ENCODE assay signal across 8 cellular contexts in the genomic region with DNA sequence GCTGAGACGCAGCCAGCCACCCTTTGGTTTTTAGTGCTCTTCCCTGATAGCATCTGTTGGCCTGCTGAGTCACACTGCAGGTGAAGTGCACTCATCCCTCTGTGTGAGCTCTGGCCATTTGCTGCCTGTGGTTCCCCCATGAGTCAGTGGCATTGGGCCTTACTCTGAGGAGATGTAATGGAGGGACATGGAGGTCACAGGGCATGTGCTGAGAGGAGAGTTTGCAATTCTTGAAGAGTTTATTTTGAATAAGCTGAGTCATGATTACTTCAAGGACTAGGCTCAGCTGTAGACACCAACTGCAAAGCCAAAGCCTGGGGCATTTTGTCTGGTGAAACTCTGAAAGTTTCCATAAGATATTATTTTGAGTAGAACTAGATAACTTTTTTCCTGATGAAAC.
A peak's percentile ranks its signal among the peaks of the same experiment; 100 is the strongest.
DNase-seq lines count a peak whose midpoint lies in the region; ATAC-seq, FAIRE-seq and TF ChIP-seq lines count a peak whose summit lies in the region.
"Not testable (repeated sequence)": the region's sequence is repeated elsewhere in the genome, so short reads cannot be mapped to it uniquely, and the experiment has no call there.

No MANE protein-coding gene starts in this region.

- not testable (repeated sequence) for H3K4me2 ChIP-seq in K562 (ENCODE audit: insufficient read depth, low read length); fibroblast of lung (ENCODE audit: extremely low read depth, insufficient read depth, low read length); HepG2 (ENCODE audit: low read depth, low read length)

- not testable (repeated sequence) for BruUV-seq in K562 (replicated peaks; lab: Mats Ljungman, UMichigan); HepG2 (replicated peaks; lab: Mats Ljungman, UMichigan)

- H3K4me1 ChIP-seq in K562 (replicated peaks in 1 of 2; ENCODE audit: control insufficient read depth in 2 of 2, insufficient read depth in 2 of 2, low read length in 2 of 2); fibroblast of lung (ENCODE audit: control insufficient read depth, extremely low read depth, insufficient read depth, low read length); HepG2 (ENCODE audit: insufficient read depth, low read length): not testable (repeated sequence)

- TF ChIP-seq EP300 in K562 (IDR thresholded peaks at IDR 0.05; ENCODE audit: low read length); HepG2 (IDR thresholded peaks at IDR 0.05; ENCODE audit: low read depth in 2 of 2, low read length in 2 of 2); HepG2 (CRISPR knock-in tag; IDR thresholded peaks at IDR 0.05; ENCODE audit: borderline replicate concordance): not testable (repeated sequence)

- H3K27me3 ChIP-seq in BJ (ENCODE audit: control insufficient read depth, insufficient read depth, low read length); K562 (ENCODE audit: control insufficient read depth in 2 of 2, insufficient read depth in 2 of 2, low read length in 2 of 2); fibroblast of lung (ENCODE audit: control insufficient read depth, insufficient read depth, low read length); HepG2 (ENCODE audit: control insufficient read depth in 1 of 2, insufficient read depth in 2 of 2, low read length in 2 of 2): not testable (repeated sequence)

- peak; percentile 78 for DNase-seq in BJ (ENCODE audit: low read depth)
- peak; percentile 59 for DNase-seq in HFF-Myc (ENCODE audit: extremely low read depth, low read depth)
- peak; percentile 50 for DNase-seq in NB4 (ENCODE audit: low read depth)
- DNase-seq in T-helper 2 cell treated with Interferon-gamma antibody and Interleukin-4, amounts not matched to agents 5 μg/mL and 100 μg/mL, for 36 hours (ENCODE audit: low spot score), result peak; percentile 17
- DNase-seq in K562 (ENCODE audit: extremely low read depth in 1 of 4, low spot score in 3 of 4), result peak in 1 of 4 experiments; percentile 64
- peak; percentile 91 to 96 for DNase-seq in fibroblast of lung (ENCODE audit: low read depth in 2 of 2)
- not testable (repeated sequence) for DNase-seq in HepG2 (ENCODE audit: low spot score)
- peak; percentile 34 for DNase-seq in stimulated activated CD4-positive, alpha-beta T cell treated with anti-CD3 and anti-CD28 coated beads, Interleukin-15, amount 100 ng/mL, for 24 hours

- not testable (repeated sequence) for H3K9ac ChIP-seq in K562 (ENCODE audit: insufficient read depth in 1 of 2, low read depth in 2 of 2, low read length in 2 of 2); fibroblast of lung (ENCODE audit: insufficient read depth, low read length); HepG2 (ENCODE audit: insufficient read depth, low read depth, low read length)

- WGBS in K562 (ENCODE audit: insufficient coverage, low coverage, missing lambda C conversion rate), result no CpG with 5 or more reads among the region's 1 CpG
- no CpG with 5 or more reads among the region's 1 CpG for WGBS in HepG2 (ENCODE audit: low lambda C conversion rate)

- H3K36me3 ChIP-seq in BJ (ENCODE audit: control insufficient read depth, insufficient read depth, low read length); K562 (ENCODE audit: control insufficient read depth, insufficient read depth, low read length); fibroblast of lung (ENCODE audit: control insufficient read depth, insufficient read depth, low read length); HepG2 (replicated peaks in 1 of 2; ENCODE audit: control insufficient read depth in 1 of 2, insufficient read depth in 2 of 2, low read length in 2 of 2): not testable (repeated sequence)

- H3K9me3 ChIP-seq in K562 (replicated peaks; ENCODE audit: control insufficient read depth, insufficient read depth, low read depth, low read length); fibroblast of lung (ENCODE audit: control insufficient read depth, insufficient read depth, low read depth, low read length); HepG2 (ENCODE audit: low read length): not testable (repeated sequence)

- not testable (repeated sequence) for H3K9me3 Mint-ChIP-seq in T-helper 2 cell treated with Interferon-gamma antibody and Interleukin-4, amounts not matched to agents 5 μg/mL and 100 μg/mL, for 36 hours

- H3K4me1 Mint-ChIP-seq in T-helper 2 cell treated with Interferon-gamma antibody and Interleukin-4, amounts not matched to agents 5 μg/mL and 100 μg/mL, for 36 hours (ENCODE audit: low read depth), result not testable (repeated sequence)

- not testable (repeated sequence) for TF ChIP-seq CTCF in BJ (IDR thresholded peaks at IDR 0.05; ENCODE audit: insufficient read depth, low read depth, low read length); HFF-Myc (IDR thresholded peaks at IDR 0.05; ENCODE audit: low read depth, low read length, missing control alignments); NB4 (IDR thresholded peaks at IDR 0.05; ENCODE audit: low read depth, low read length); K562 (IDR thresholded peaks at IDR 0.05 in 2 of 3, conservative IDR thresholded peaks at IDR 0.05 in 1 of 3; ENCODE audit: insufficient read depth in 2 of 3, low read depth in 1 of 3, low read length in 3 of 3); fibroblast of lung (conservative IDR thresholded peaks at IDR 0.05 in 1 of 2, IDR thresholded peaks at IDR 0.05 in 1 of 2; ENCODE audit: low read depth in 1 of 2, low read length in 2 of 2); HepG2 (CRISPR knock-in tag; IDR thresholded peaks at IDR 0.05)

- H3K4me3 ChIP-seq in BJ (ENCODE audit: low read depth, low read length); HFF-Myc (replicated peaks; ENCODE audit: low read depth, low read length); NB4 (ENCODE audit: low read depth, low read length); K562; fibroblast of lung (replicated peaks in 1 of 4; ENCODE audit: control extremely low read depth in 1 of 4, insufficient read depth in 1 of 4, low read depth in 3 of 4, low read length in 4 of 4); HepG2 (replicated peaks in 1 of 3; ENCODE audit: insufficient read depth in 1 of 3, low read depth in 2 of 3, low read length in 3 of 3): not testable (repeated sequence)

- H3K4me3 Mint-ChIP-seq in T-helper 2 cell treated with Interferon-gamma antibody and Interleukin-4, amounts not matched to agents 5 μg/mL and 100 μg/mL, for 36 hours, result not testable (repeated sequence)

- H3K36me3 Mint-ChIP-seq in T-helper 2 cell treated with Interferon-gamma antibody and Interleukin-4, amounts not matched to agents 5 μg/mL and 100 μg/mL, for 36 hours (ENCODE audit: low read depth), result not testable (repeated sequence)

- H3K27ac Mint-ChIP-seq in T-helper 2 cell treated with Interferon-gamma antibody and Interleukin-4, amounts not matched to agents 5 μg/mL and 100 μg/mL, for 36 hours, result not testable (repeated sequence)

- intact Hi-C loops in K562 (cut with micrococcal nuclease); HepG2 (cut with micrococcal nuclease; ENCODE audit: unreplicated experiment): not testable (repeated sequence)

- H3K27me3 Mint-ChIP-seq in T-helper 2 cell treated with Interferon-gamma antibody and Interleukin-4, amounts not matched to agents 5 μg/mL and 100 μg/mL, for 36 hours (ENCODE audit: low read depth), result not testable (repeated sequence)

- peak; percentile 94 for ATAC-seq in K562
- ATAC-seq in HepG2, result not testable (repeated sequence)

- in situ Hi-C loops in K562 (cut with MboI); HepG2 (cut with HindIII; ENCODE audit: extremely low pct_ligation_motif_present, low pct_unique_long_range_greater_than_20kb): not testable (repeated sequence)

- POLR2A ChIA-PET in BJ (lab: Charles Lee); K562 (lab: Yijun Ruan, JAX); HepG2 (lab: Yijun Ruan, JAX): not testable (repeated sequence)

- H3K9me1 ChIP-seq in K562 (ENCODE audit: control insufficient read depth, insufficient read depth, low read length), result not testable (repeated sequence)

- not testable (repeated sequence) for H3K79me2 ChIP-seq in K562 (ENCODE audit: control insufficient read depth, insufficient read depth, low read length); fibroblast of lung (ENCODE audit: control insufficient read depth, insufficient read depth, low read length); HepG2 (ENCODE audit: insufficient read depth, low read length)

- FAIRE-seq in K562 (lab: Jason Lieb, UNC), result peak; percentile 98
- FAIRE-seq in HepG2 (lab: Jason Lieb, UNC), result not testable (repeated sequence)

- not testable (repeated sequence) for H2AFZ ChIP-seq in K562 (ENCODE audit: low read depth, low read length); fibroblast of lung (ENCODE audit: low read length); HepG2 (ENCODE audit: low read length)

- TF ChIP-seq RAD21 in K562 (CRISPR knock-in tag; conservative IDR thresholded peaks at IDR 0.05 in 1 of 2, IDR thresholded peaks at IDR 0.05 in 1 of 2); HepG2 (CRISPR knock-in tag; IDR thresholded peaks at IDR 0.05): not testable (repeated sequence)

- H3K27ac ChIP-seq in K562 (ENCODE audit: extremely low read depth, low read depth, low read length); fibroblast of lung (ENCODE audit: insufficient read depth, low read length); HepG2 (ENCODE audit: extremely low read length, insufficient read depth, low read length): not testable (repeated sequence)

- not testable (repeated sequence) for H4K20me1 ChIP-seq in K562 (replicated peaks; ENCODE audit: control insufficient read depth, insufficient read depth, low read length); fibroblast of lung (ENCODE audit: control insufficient read depth, extremely low read depth, insufficient read depth, low read length); HepG2 (ENCODE audit: insufficient read depth, low read length)

- CTCF ChIA-PET in BJ (lab: Yijun Ruan, JAX); K562 (lab: Yijun Ruan, JAX; ENCODE audit: low intra/inter-chr PET ratio); HepG2 (lab: Yijun Ruan, JAX; ENCODE audit: low intra/inter-chr PET ratio, low total read pairs): not testable (repeated sequence)

- TF ChIP-seq POLR2A in NB4 (IDR thresholded peaks at IDR 0.05; ENCODE audit: extremely low read depth, insufficient read length); K562 (conservative IDR thresholded peaks at IDR 0.05); HepG2 (IDR thresholded peaks at IDR 0.05; ENCODE audit: insufficient read depth in 1 of 2, low read depth in 2 of 2, low read length in 2 of 2): not testable (repeated sequence)
